ENCODE assay signal across 13 cellular contexts in genomic region chr20:3605386-3605886, GRCh38. TPM values are rescaled to one million over a fixed set of nuclear protein-coding genes. Genes with fewer than 3 reads are reported as not detected.
"Had no signal": no experiment of that assay in that cellular context is flagged by ENCODE, and none has a peak within 500 bp of the region (broad histone marks: within the 10 kb centered on the region; RNA-seq: fewer than 3 reads in every experiment).

No MANE protein-coding gene starts in this region.

RNA-seq across cellular contexts. Expression of gene GFRA4, which starts 57.8 kb away (rescaled TPM):
- total RNA-seq: stomach, subcutaneous adipose tissue, suprapubic skin, temporal lobe, thoracic aorta, tibial nerve, transverse colon, upper lobe of left lung, upper lobe of right lung, ureter, urinary bladder, uterus, vagina had no signal
- polyA plus RNA-seq: stomach, urinary bladder had no signal
